Comparison of ENCODE assay signal across 16 cellular contexts in the genomic region with DNA sequence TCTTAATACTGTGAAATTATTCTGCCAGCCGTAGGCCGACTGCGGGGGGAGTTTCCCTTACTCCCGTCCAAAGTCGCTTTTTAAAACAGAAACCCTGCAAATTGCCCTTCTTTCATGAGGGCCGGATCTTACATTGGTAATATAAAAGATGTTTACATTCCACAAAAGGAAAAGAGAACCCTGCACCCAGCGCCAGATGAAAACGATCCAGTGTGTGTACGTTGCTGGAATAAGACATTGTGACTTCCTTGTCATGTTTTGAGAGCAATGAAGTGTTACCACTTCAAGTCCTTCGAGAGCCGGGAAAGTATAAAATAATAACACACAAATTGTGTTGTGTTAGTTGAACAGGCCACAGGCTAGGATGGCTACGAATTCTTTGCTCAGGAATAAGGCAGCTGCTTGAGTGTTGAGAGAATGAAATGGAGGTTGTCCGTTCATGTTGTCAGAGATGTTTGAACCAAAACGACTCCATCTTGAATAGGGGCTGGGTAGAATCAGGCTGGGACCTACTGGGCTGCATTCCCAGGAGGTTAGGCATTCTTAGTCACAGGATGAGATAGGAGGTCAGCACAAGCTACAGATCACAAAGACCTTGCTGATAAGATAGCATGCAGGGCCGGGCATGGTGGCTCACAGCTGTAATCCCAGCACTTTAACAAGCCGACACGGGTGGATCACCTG. TPM values are rescaled to one million over a fixed set of nuclear protein-coding genes. Genes with fewer than 3 reads are reported as not detected.
DNase-seq lines count a peak whose midpoint lies in the region; ATAC-seq and TF ChIP-seq lines count a peak whose summit lies in the region.
"Had no signal": no experiment of that assay in that cellular context is flagged by ENCODE, and none has a peak within 500 bp of the region (broad histone marks: within the 10 kb centered on the region; RNA-seq: fewer than 3 reads in every experiment).

No MANE protein-coding gene starts in this region.

- WGBS in tibial nerve, 2 donors, result 39 to 45% methylated on average over 17 of the region's 17 CpGs

- TF ChIP-seq POLR2A in tibial nerve (IDR thresholded peaks at IDR 0.05), result no peak

- H3K27me3 Mint-ChIP-seq in nephron (ENCODE audit: low read depth), result peaks cover 20% of the 10 kb centered on the region

- H3K4me1 ChIP-seq in BLaER1 (peaks cover 19% of the 10 kb centered on the region), tibial nerve (no peaks in the 10 kb centered on the region)

- DNase-seq in NCI-H226, result peak; percentile 13
- DNase-seq in epithelial cell of proximal tubule (ENCODE audit: low read depth), result no peak
- DNase-seq in Right ventricle myocardium superior, result no peak
- no peak for DNase-seq in tibial nerve (ENCODE audit: low spot score in 2 of 2)
- no peak for DNase-seq in cerebellar nuclear complex (lab: John Stamatoyannopoulos, UW)
- no peak for DNase-seq in NCI-H69 (lab: John Stamatoyannopoulos, UW)
- DNase-seq: activated naive CD4-positive, alpha-beta T cell treated with Interleukin-2 at 50 U/mL for 16 hours; NCI-H1436; NCI-H526; nephron progenitor cell; stimulated activated CD4-positive, alpha-beta T cell treated with anti-CD3 and anti-CD28 coated beads, Interleukin-4, amount 100 ng/mL, for 4 hours; WERI-Rb-1 had no signal

- peaks cover 12% of the 10 kb centered on the region for H3K27me3 ChIP-seq in BLaER1
- peaks cover 0 to 30% of the 10 kb centered on the region in 2 donors for H3K27me3 ChIP-seq in tibial nerve

- H3K27ac ChIP-seq in BLaER1 (no peak overlapping the region), tibial nerve (no peak overlapping the region)
- H3K27ac ChIP-seq: WERI-Rb-1 had no signal

- TF ChIP-seq EP300 in tibial nerve (IDR thresholded peaks at IDR 0.05), result no peak

- 0 out of 2 replicates have a peak, but pooled peaks cover 6% of the 10 kb centered on the region for H4K20me1 ChIP-seq in BLaER1

- TF ChIP-seq CTCF in epithelial cell of proximal tubule (conservative IDR thresholded peaks at IDR 0.05; ENCODE audit: low read depth, low read length) (no peak), nephron (IDR thresholded peaks at IDR 0.05; ENCODE audit: unreplicated experiment in 3 of 3) (no peak), tibial nerve (IDR thresholded peaks at IDR 0.05) (no peak)

- H3K36me3 Mint-ChIP-seq in nephron (ENCODE audit: low read depth), result no peaks in the 10 kb centered on the region
- H3K36me3 Mint-ChIP-seq: stimulated activated effector memory CD8-positive, alpha-beta T cell treated with anti-CD3 and anti-CD28 coated beads, Interleukin-12 subunit alpha, Interleukin-12 subunit beta, amount 100 ng/mL, for 72 hours had no signal

- H3K9me3 ChIP-seq in BLaER1, result peaks cover 9% of the 10 kb centered on the region
- H3K9me3 ChIP-seq in tibial nerve, result peaks cover 0 to 15% (median 0%) of the 10 kb centered on the region in 4 donors

- H3K4me1 Mint-ChIP-seq in nephron, result peaks cover 34% of the 10 kb centered on the region
- H3K4me1 Mint-ChIP-seq: central memory CD8-positive, alpha-beta T cell; stimulated activated effector memory CD8-positive, alpha-beta T cell treated with anti-CD3 and anti-CD28 coated beads, Interleukin-12 subunit alpha, Interleukin-12 subunit beta, amount 100 ng/mL, for 72 hours had no signal

- H3K27ac Mint-ChIP-seq in nephron, result peak overlapping the region; percentile 94 to 99 (median 95)
- H3K27ac Mint-ChIP-seq: nephron progenitor cell; stimulated activated effector memory CD8-positive, alpha-beta T cell treated with anti-CD3 and anti-CD28 coated beads, Interleukin-12 subunit alpha, Interleukin-12 subunit beta, amount 100 ng/mL, for 72 hours had no signal

- no peak overlapping the region for H3K9ac ChIP-seq in BLaER1

- peaks cover 2% of the 10 kb centered on the region for H3K9me3 Mint-ChIP-seq in nephron
- H3K9me3 Mint-ChIP-seq: central memory CD8-positive, alpha-beta T cell; stimulated activated effector memory CD8-positive, alpha-beta T cell treated with anti-CD3 and anti-CD28 coated beads, Interleukin-12 subunit alpha, Interleukin-12 subunit beta, amount 100 ng/mL, for 72 hours had no signal

- H3K4me3 ChIP-seq in BLaER1 (no peak overlapping the region), epithelial cell of proximal tubule (ENCODE audit: low read depth, low read length) (peak overlapping the region; percentile 19), tibial nerve (no peak overlapping the region)

- peak overlapping the region; percentile 64 for H3K4me2 ChIP-seq in BLaER1

- intact Hi-C loops in Right ventricle myocardium superior (cut with DNase I), result no loop called here

- H3K4me3 Mint-ChIP-seq in nephron, result peak overlapping the region; percentile 5 to 10 (median 8)
- H3K4me3 Mint-ChIP-seq: central memory CD8-positive, alpha-beta T cell; nephron progenitor cell; stimulated activated effector memory CD8-positive, alpha-beta T cell treated with anti-CD3 and anti-CD28 coated beads, Interleukin-12 subunit alpha, Interleukin-12 subunit beta, amount 100 ng/mL, for 72 hours had no signal

- no peak for ATAC-seq in Right ventricle myocardium superior (ENCODE audit: poor library complexity)
- ATAC-seq: stimulated activated effector memory CD8-positive, alpha-beta T cell treated with anti-CD3 and anti-CD28 coated beads, Interleukin-12 subunit alpha, Interleukin-12 subunit beta, amount 100 ng/mL, for 72 hours had no signal

- no peaks in the 10 kb centered on the region for H3K36me3 ChIP-seq in BLaER1
- H3K36me3 ChIP-seq in tibial nerve, result no peaks in the 10 kb centered on the region
- H3K36me3 ChIP-seq: WERI-Rb-1 had no signal

RNA-seq across cellular contexts. Expression of gene ARHGAP8, which starts 5.4 kb away (rescaled TPM):
- total RNA-seq in epithelial cell of proximal tubule, result 18.9 and 38.1 TPM in 2 replicates
- not detected for total RNA-seq in Right ventricle myocardium superior
- total RNA-seq in tibial nerve, result 1 to 10 TPM; 1.7 to 5.7 (median 3.0) TPM

RNA-seq across cellular contexts. Expression of gene PRR5, which starts 45.0 kb away (rescaled TPM):
- total RNA-seq in epithelial cell of proximal tubule (9.1 and 12.9 TPM in 2 replicates), Right ventricle myocardium superior (2.9 TPM), tibial nerve (10 to 100 TPM; 40.4 to 68.4 (median 42.5) TPM)
